20 cellular contexts compared by ENCODE assay signal in the genomic region with DNA sequence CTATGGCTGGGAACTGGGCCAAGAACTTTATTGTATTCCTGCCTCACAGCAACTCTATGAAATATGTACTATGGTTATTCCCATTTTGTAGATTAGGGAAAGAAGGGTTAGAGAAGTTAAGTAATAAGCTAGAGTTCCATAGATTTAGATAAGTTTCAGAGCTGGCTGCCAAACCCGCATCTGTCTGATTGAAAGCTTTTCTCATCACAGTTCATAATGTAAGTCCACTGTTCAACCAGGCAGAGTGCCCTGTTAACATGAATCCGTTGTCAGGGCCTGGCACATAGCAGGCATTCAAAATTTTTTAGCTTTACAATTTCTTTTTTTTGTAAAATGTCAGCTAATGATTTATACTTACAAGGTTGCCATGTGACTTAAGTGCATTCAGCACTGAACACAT.
"Had no signal": no experiment of that assay in that cellular context is flagged by ENCODE, and none has a peak within 500 bp of the region (broad histone marks: within the 10 kb centered on the region; RNA-seq: fewer than 3 reads in every experiment).

No MANE protein-coding gene starts in this region.

- DNase-seq: IMR-90, Karpas-422, KG1, MG63, NCI-H1092, NCI-H1436 treated with DMSO at 0.1 percent for 48 hours, NCI-H1694, NCI-H2029 treated with DMSO at 0.1 percent for 48 hours, NCI-H2107, NCI-H2171 treated with DMSO at 0.1 percent for 48 hours, NCI-H446, NCI-H510A, NCI-H524 treated with DMSO at 0.1 percent for 48 hours, NCI-H82, Right ventricle myocardium superior, RPMI8226, SIG-M5 had no signal

- H3K27me3 ChIP-seq: MG63, SJSA1 had no signal

- H3K4me3 ChIP-seq: MG63, SJSA1, SK-N-MC had no signal

- H3K9me3 ChIP-seq: MG63, SJSA1 had no signal

- ATAC-seq: HepG2 had no signal

- H3K36me3 ChIP-seq: MG63, SJSA1 had no signal

- H3K4me1 ChIP-seq: SJSA1 had no signal

- H3K27ac ChIP-seq: SJSA1, SK-N-MC had no signal
